Comparison of ENCODE assay signal across 14 cellular contexts in the genomic region with DNA sequence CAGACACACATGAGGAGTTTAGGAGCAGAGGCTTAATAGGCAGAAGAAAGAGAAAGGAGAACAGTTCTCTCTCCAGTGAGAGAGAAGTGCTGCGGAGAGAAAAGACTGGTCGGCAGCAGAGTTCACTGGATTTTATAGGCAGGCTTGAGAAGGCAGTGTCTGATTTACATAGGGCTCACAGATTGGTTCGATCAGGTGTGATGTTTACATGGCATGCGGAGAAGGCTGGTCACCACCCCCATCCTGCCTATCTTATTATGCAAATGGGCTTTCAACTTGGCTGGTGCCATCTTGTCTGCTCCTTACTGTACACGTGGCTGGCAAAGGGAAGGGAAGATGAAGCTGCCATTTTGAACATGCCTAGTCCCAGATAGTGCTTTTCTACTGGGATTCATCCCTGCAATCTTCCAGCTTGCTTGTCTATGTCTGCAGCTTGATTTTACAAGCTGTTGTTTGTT.
DNase-seq lines count a peak whose midpoint lies in the region; ATAC-seq, FAIRE-seq and TF ChIP-seq lines count a peak whose summit lies in the region.
"Had no signal": no experiment of that assay in that cellular context is flagged by ENCODE, and none has a peak within 500 bp of the region (broad histone marks: within the 10 kb centered on the region; RNA-seq: fewer than 3 reads in every experiment).

No MANE protein-coding gene starts in this region.

- H3K27ac ChIP-seq in astrocyte (ENCODE audit: low read depth, low read length) (no peak overlapping the region), mesodermal cell (ENCODE audit: low read depth, low read length, severe bottlenecking) (peak overlapping the region; percentile 97)

- peak; percentile 82 for DNase-seq in NCI-H1048 (lab: John Stamatoyannopoulos, UW)
- DNase-seq in astrocyte (ENCODE audit: low read depth) = no peak
- DNase-seq in stimulated activated CD4-positive, alpha-beta T cell treated with anti-CD3 and anti-CD28 coated beads, Interleukin-15, amount 100 ng/mL, for 24 hours = no peak
- no peak for DNase-seq in cardiac septum (ENCODE audit: low spot score)
- DNase-seq in NCI-H345 treated with DMSO at 0.1 percent for 48 hours (lab: John Stamatoyannopoulos, UW; ENCODE audit: unreplicated experiment) = no peak
- DNase-seq: activated CD8-positive, alpha-beta memory T cell treated with anti-CD3 and anti-CD28 coated beads, Interleukin-2, amount 10 ng/mL, durations not matched to agents 7 days and 5 days; DMS79; effector CD8-positive, alpha-beta T cell; glutamatergic neuron; MG63 had no signal

- H3K79me2 ChIP-seq in astrocyte (ENCODE audit: insufficient read depth, low read length) = no peaks in the 10 kb centered on the region

- H3K9me3 ChIP-seq in ES-I3 (ENCODE audit: control insufficient read depth, insufficient read depth, low read length) (no peaks in the 10 kb centered on the region), astrocyte (ENCODE audit: insufficient read depth, low read depth, low read length) (no peaks in the 10 kb centered on the region), mesodermal cell (ENCODE audit: control insufficient read depth, low read length) (no peaks in the 10 kb centered on the region)
- H3K9me3 ChIP-seq: MG63, right atrium auricular region had no signal

- ATAC-seq in HG03108 (IDR thresholded peaks at IDR 0.05; ENCODE audit: unreplicated experiment) = no peak
- ATAC-seq: activated CD8-positive, alpha-beta memory T cell treated with anti-CD3 and anti-CD28 coated beads, Interleukin-2, amount 10 ng/mL, durations not matched to agents 7 days and 5 days had no signal

- H2AFZ ChIP-seq in astrocyte (ENCODE audit: low read depth, low read length) = no peak overlapping the region

- TF ChIP-seq CTCF in astrocyte (IDR thresholded peaks at IDR 0.05; ENCODE audit: insufficient read depth, low read depth, low read length) = no peak

- no peak for FAIRE-seq in astrocyte (lab: Jason Lieb, UNC)

- no peak overlapping the region for H3K4me3 Mint-ChIP-seq in astrocyte (ENCODE audit: unreplicated experiment)
- H3K4me3 Mint-ChIP-seq: activated CD8-positive, alpha-beta memory T cell treated with anti-CD3 and anti-CD28 coated beads, Interleukin-2, amount 10 ng/mL, durations not matched to agents 7 days and 5 days had no signal

- no peak overlapping the region for H3K4me3 ChIP-seq in astrocyte (ENCODE audit: insufficient read depth, low read depth, low read length)
- H3K4me3 ChIP-seq in mesodermal cell (ENCODE audit: extremely low read depth, insufficient read depth, low read length, poor library complexity, severe bottlenecking) = peak overlapping the region; percentile 18
- H3K4me3 ChIP-seq: MG63, right atrium auricular region had no signal

- intact Hi-C loops in cardiac septum (cut with DNase I) = no loop called here

- H3K4me1 ChIP-seq in ES-I3 (ENCODE audit: insufficient read depth, low read length) (peaks cover 30% of the 10 kb centered on the region), astrocyte (ENCODE audit: insufficient read depth, low read length) (peaks cover 21% of the 10 kb centered on the region), mesodermal cell (ENCODE audit: control insufficient read depth, insufficient read depth, low read length, poor library complexity, severe bottlenecking) (peaks cover 23% of the 10 kb centered on the region)

- H3K27ac Mint-ChIP-seq in astrocyte (ENCODE audit: unreplicated experiment) = peak overlapping the region; percentile 63
- H3K27ac Mint-ChIP-seq: activated CD8-positive, alpha-beta memory T cell treated with anti-CD3 and anti-CD28 coated beads, Interleukin-2, amount 10 ng/mL, durations not matched to agents 7 days and 5 days had no signal

- H3K36me3 Mint-ChIP-seq in astrocyte (ENCODE audit: low read depth, unreplicated experiment) = no peaks in the 10 kb centered on the region

- H3K4me2 ChIP-seq in astrocyte (ENCODE audit: low read length) = no peak overlapping the region

- H3K27me3 Mint-ChIP-seq in astrocyte (ENCODE audit: low read depth, unreplicated experiment) = no peaks in the 10 kb centered on the region

- H3K4me1 Mint-ChIP-seq in astrocyte (ENCODE audit: low read depth, unreplicated experiment) = peaks cover 23% of the 10 kb centered on the region

- H3K9ac ChIP-seq in ES-I3 (ENCODE audit: low read depth, low read length) (peak overlapping the region; percentile 79), astrocyte (ENCODE audit: low read length) (no peak overlapping the region)

- no peaks in the 10 kb centered on the region for H3K27me3 ChIP-seq in astrocyte (ENCODE audit: insufficient read depth, low read length)
- H3K27me3 ChIP-seq: MG63, right atrium auricular region had no signal

- WGBS in mesodermal cell (ENCODE audit: insufficient coverage in 2 of 2), 2 experiments = 62 to 73% methylated on average over 3 to 4 of the region's 5 CpGs

- H4K20me1 ChIP-seq in astrocyte (ENCODE audit: insufficient read depth, low read length) = no peaks in the 10 kb centered on the region

- peaks cover 2% of the 10 kb centered on the region for H3K9me3 Mint-ChIP-seq in astrocyte (ENCODE audit: unreplicated experiment)

- H3K36me3 ChIP-seq in ES-I3 (ENCODE audit: insufficient read depth, low read length) = no peaks in the 10 kb centered on the region; the same call in 1 of the 2 replicates
- H3K36me3 ChIP-seq in astrocyte (ENCODE audit: insufficient read depth, low read length) = no peaks in the 10 kb centered on the region
- no peaks in the 10 kb centered on the region for H3K36me3 ChIP-seq in mesodermal cell (ENCODE audit: control insufficient read depth, insufficient read depth, low read length)
- H3K36me3 ChIP-seq: MG63, right atrium auricular region had no signal
